ENCODE assay signal across 8 cellular contexts in genomic region chr18:55415258-55415871, GRCh38.
A peak's percentile ranks its signal among the peaks of the same experiment; 100 is the strongest.
DNase-seq lines count a peak whose midpoint lies in the region; ATAC-seq lines count a peak whose summit lies in the region.

No MANE protein-coding gene starts in this region.

- H3K27ac ChIP-seq in BLaER1 = 0 out of 2 replicates have a peak overlapping the region, but pooled peaks have one; percentile 5

- peak; percentile 30 for DNase-seq in GM19238 (ENCODE audit: insufficient read length, low spot score)
- DNase-seq in NCI-H510A treated with DMSO at 0.1 percent for 48 hours (lab: John Stamatoyannopoulos, UW) = peak; percentile 78
- peak; percentile 58 for DNase-seq in activated CD4-positive, alpha-beta T cell treated with anti-CD3 and anti-CD28 coated beads, Interleukin-2, amount 50 U/mL, for 1 hour
- DNase-seq in dermis microvascular lymphatic vessel endothelial cell (ENCODE audit: low read depth in 2 of 2) = peak; percentile 83 to 92
- peak; percentile 94 for DNase-seq in medulla oblongata (ENCODE audit: extremely low spot score)
- peak; percentile 24 to 37 for DNase-seq in stimulated activated CD8-positive, alpha-beta memory T cell treated with anti-CD3 and anti-CD28 coated beads, Interleukin-15, amount 100 ng/mL, for 4 hours (ENCODE audit: low read depth in 2 of 2)

- no peak overlapping the region for H3K9ac ChIP-seq in BLaER1

- no peaks in the 10 kb centered on the region for H3K9me3 ChIP-seq in BLaER1

- peak; percentile 92 for ATAC-seq in HG03432 (IDR thresholded peaks at IDR 0.05; ENCODE audit: unreplicated experiment)

- no peaks in the 10 kb centered on the region for H3K27me3 ChIP-seq in BLaER1

- H4K20me1 ChIP-seq in BLaER1 = peaks cover 86% of the 10 kb centered on the region

- peaks cover 69% of the 10 kb centered on the region for H3K4me1 ChIP-seq in BLaER1

- no peak overlapping the region for H3K4me3 ChIP-seq in BLaER1

- H3K4me2 ChIP-seq in BLaER1 = peak overlapping the region; percentile 86

- H3K36me3 ChIP-seq in BLaER1 = peaks cover 26% of the 10 kb centered on the region; the same call in 1 of the 2 replicates

Comparison
In these comparisons a context has a peak if more than half of its experiments do, and no peak if none do; other contexts are left out.
1. DNase-seq: peak in every context shown above with its lines; median percentile 94 in medulla oblongata; 88 in dermis microvascular lymphatic vessel endothelial cell; 78 in NCI-H510A treated with DMSO at 0.1 percent for 48 hours; 58 in activated CD4-positive, alpha-beta T cell treated with anti-CD3 and anti-CD28 coated beads, Interleukin-2, amount 50 U/mL, for 1 hour; 30 in stimulated activated CD8-positive, alpha-beta memory T cell treated with anti-CD3 and anti-CD28 coated beads, Interleukin-15, amount 100 ng/mL, for 4 hours; 30 in GM19238.